Comparison of ENCODE assay signal across 1 cellular context in the genomic region with DNA sequence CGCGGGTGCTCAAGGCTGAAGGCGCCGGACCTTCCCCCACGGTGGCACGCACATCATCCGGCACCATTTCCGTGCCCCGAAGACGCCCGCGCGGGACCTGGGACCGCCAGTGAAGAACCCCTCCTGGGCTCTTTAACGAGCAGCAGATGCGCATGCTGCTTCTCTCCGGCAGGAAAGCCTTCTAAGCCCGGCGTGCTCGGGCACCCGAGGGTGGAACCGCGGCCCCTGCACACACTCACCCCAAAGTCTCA.
TF ChIP-seq lines count a peak whose summit lies in the region.

No MANE protein-coding gene starts in this region.

TF ChIP-seq in HepG2, 621 proteins besides CTCF, POLR2A, EP300 and RAD21 (continued from another document and continues in another):
- TF ChIP-seq, protein P1, sequence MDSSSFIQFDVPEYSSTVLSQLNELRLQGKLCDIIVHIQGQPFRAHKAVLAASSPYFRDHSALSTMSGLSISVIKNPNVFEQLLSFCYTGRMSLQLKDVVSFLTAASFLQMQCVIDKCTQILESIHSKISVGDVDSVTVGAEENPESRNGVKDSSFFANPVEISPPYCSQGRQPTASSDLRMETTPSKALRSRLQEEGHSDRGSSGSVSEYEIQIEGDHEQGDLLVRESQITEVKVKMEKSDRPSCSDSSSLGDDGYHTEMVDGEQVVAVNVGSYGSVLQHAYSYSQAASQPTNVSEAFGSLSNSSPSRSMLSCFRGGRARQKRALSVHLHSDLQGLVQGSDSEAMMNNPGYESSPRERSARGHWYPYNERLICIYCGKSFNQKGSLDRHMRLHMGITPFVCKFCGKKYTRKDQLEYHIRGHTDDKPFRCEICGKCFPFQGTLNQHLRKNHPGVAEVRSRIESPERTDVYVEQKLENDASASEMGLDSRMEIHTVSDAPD (CRISPR knock-in tag; IDR thresholded peaks at IDR 0.05) = no peak; the same call in 1 of the 2 replicates
- TF ChIP-seq CBFB (CRISPR knock-in tag; IDR thresholded peaks at IDR 0.05) (no peak), ZSCAN9 (CRISPR knock-in tag; IDR thresholded peaks at IDR 0.05; ENCODE audit: borderline replicate concordance) (no peak), ZNF296 (CRISPR knock-in tag; conservative IDR thresholded peaks at IDR 0.05) (no peak), FOXJ3 (CRISPR knock-in tag; IDR thresholded peaks at IDR 0.05; ENCODE audit: borderline replicate concordance) (no peak), ZSCAN29 (CRISPR knock-in tag; conservative IDR thresholded peaks at IDR 0.05) (no peak), ZNF562 (CRISPR knock-in tag; IDR thresholded peaks at IDR 0.05; ENCODE audit: borderline replicate concordance) (no peak), RBM22 (optimal IDR thresholded peaks at IDR 0.05; ENCODE audit: low read length) (no peak), KDM5B (CRISPR knock-in tag; IDR thresholded peaks at IDR 0.05; ENCODE audit: borderline replicate concordance) (no peak), ZFP37 (CRISPR knock-in tag; IDR thresholded peaks at IDR 0.05; ENCODE audit: borderline replicate concordance) (no peak), U2AF2 (IDR thresholded peaks at IDR 0.05; ENCODE audit: low read depth, low read length) (no peak), ZSCAN31 (CRISPR knock-in tag; IDR thresholded peaks at IDR 0.05; ENCODE audit: low read depth) (no peak), NFIC (IDR thresholded peaks at IDR 0.05; ENCODE audit: low read length) (no peak), ZNF569 (CRISPR knock-in tag; IDR thresholded peaks at IDR 0.05; ENCODE audit: borderline replicate concordance) (no peak), NFRKB (IDR thresholded peaks at IDR 0.05) (no peak), HNRNPL (IDR thresholded peaks at IDR 0.05; ENCODE audit: low read depth, low read length) (peak; percentile 87), GTF2F1 (IDR thresholded peaks at IDR 0.05; ENCODE audit: low read length) (no peak), ZNF773 (CRISPR knock-in tag; IDR thresholded peaks at IDR 0.05; ENCODE audit: borderline replicate concordance) (no peak), AHR (CRISPR knock-in tag; IDR thresholded peaks at IDR 0.05) (no peak), SETDB1 (CRISPR knock-in tag; IDR thresholded peaks at IDR 0.05; ENCODE audit: borderline replicate concordance) (no peak), KDM2A (CRISPR knock-in tag; IDR thresholded peaks at IDR 0.05; ENCODE audit: borderline replicate concordance, low read depth) (0 out of 2 replicates have a peak, but pooled peaks have one; percentile 7), PHF20 (CRISPR knock-in tag; IDR thresholded peaks at IDR 0.05) (no peak), ARID2 (CRISPR knock-in tag; IDR thresholded peaks at IDR 0.05; ENCODE audit: borderline replicate concordance) (no peak), ZFP1 (CRISPR knock-in tag; IDR thresholded peaks at IDR 0.05) (no peak), SIN3A (IDR thresholded peaks at IDR 0.05; ENCODE audit: borderline replicate concordance, low read depth, low read length) (0 out of 2 replicates have a peak, but pooled peaks have one; percentile 27), ZNF251 (CRISPR knock-in tag; IDR thresholded peaks at IDR 0.05) (no peak)
- TF ChIP-seq, protein P2, sequence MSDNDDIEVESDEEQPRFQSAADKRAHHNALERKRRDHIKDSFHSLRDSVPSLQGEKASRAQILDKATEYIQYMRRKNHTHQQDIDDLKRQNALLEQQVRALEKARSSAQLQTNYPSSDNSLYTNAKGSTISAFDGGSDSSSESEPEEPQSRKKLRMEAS (IDR thresholded peaks at IDR 0.05) = no peak
- TF ChIP-seq, protein P3, sequence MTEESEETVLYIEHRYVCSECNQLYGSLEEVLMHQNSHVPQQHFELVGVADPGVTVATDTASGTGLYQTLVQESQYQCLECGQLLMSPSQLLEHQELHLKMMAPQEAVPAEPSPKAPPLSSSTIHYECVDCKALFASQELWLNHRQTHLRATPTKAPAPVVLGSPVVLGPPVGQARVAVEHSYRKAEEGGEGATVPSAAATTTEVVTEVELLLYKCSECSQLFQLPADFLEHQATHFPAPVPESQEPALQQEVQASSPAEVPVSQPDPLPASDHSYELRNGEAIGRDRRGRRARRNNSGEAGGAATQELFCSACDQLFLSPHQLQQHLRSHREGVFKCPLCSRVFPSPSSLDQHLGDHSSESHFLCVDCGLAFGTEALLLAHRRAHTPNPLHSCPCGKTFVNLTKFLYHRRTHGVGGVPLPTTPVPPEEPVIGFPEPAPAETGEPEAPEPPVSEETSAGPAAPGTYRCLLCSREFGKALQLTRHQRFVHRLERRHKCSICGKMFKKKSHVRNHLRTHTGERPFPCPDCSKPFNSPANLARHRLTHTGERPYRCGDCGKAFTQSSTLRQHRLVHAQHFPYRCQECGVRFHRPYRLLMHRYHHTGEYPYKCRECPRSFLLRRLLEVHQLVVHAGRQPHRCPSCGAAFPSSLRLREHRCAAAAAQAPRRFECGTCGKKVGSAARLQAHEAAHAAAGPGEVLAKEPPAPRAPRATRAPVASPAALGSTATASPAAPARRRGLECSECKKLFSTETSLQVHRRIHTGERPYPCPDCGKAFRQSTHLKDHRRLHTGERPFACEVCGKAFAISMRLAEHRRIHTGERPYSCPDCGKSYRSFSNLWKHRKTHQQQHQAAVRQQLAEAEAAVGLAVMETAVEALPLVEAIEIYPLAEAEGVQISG (CRISPR knock-in tag; IDR thresholded peaks at IDR 0.05) = no peak
- TF ChIP-seq, protein P4, sequence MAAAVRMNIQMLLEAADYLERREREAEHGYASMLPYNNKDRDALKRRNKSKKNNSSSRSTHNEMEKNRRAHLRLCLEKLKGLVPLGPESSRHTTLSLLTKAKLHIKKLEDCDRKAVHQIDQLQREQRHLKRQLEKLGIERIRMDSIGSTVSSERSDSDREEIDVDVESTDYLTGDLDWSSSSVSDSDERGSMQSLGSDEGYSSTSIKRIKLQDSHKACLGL (CRISPR knock-in tag; IDR thresholded peaks at IDR 0.05) = peak; percentile 8; the same call in 1 of the 2 replicates
- TF ChIP-seq, protein P5, sequence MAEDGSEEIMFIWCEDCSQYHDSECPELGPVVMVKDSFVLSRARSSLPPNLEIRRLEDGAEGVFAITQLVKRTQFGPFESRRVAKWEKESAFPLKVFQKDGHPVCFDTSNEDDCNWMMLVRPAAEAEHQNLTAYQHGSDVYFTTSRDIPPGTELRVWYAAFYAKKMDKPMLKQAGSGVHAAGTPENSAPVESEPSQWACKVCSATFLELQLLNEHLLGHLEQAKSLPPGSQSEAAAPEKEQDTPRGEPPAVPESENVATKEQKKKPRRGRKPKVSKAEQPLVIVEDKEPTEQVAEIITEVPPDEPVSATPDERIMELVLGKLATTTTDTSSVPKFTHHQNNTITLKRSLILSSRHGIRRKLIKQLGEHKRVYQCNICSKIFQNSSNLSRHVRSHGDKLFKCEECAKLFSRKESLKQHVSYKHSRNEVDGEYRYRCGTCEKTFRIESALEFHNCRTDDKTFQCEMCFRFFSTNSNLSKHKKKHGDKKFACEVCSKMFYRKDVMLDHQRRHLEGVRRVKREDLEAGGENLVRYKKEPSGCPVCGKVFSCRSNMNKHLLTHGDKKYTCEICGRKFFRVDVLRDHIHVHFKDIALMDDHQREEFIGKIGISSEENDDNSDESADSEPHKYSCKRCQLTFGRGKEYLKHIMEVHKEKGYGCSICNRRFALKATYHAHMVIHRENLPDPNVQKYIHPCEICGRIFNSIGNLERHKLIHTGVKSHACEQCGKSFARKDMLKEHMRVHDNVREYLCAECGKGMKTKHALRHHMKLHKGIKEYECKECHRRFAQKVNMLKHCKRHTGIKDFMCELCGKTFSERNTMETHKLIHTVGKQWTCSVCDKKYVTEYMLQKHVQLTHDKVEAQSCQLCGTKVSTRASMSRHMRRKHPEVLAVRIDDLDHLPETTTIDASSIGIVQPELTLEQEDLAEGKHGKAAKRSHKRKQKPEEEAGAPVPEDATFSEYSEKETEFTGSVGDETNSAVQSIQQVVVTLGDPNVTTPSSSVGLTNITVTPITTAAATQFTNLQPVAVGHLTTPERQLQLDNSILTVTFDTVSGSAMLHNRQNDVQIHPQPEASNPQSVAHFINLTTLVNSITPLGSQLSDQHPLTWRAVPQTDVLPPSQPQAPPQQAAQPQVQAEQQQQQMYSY (CRISPR knock-in tag; IDR thresholded peaks at IDR 0.05) = no peak
- TF ChIP-seq, protein P6, sequence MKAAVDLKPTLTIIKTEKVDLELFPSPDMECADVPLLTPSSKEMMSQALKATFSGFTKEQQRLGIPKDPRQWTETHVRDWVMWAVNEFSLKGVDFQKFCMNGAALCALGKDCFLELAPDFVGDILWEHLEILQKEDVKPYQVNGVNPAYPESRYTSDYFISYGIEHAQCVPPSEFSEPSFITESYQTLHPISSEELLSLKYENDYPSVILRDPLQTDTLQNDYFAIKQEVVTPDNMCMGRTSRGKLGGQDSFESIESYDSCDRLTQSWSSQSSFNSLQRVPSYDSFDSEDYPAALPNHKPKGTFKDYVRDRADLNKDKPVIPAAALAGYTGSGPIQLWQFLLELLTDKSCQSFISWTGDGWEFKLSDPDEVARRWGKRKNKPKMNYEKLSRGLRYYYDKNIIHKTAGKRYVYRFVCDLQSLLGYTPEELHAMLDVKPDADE (CRISPR knock-in tag; IDR thresholded peaks at IDR 0.05) = no peak
- TF ChIP-seq, protein P7, sequence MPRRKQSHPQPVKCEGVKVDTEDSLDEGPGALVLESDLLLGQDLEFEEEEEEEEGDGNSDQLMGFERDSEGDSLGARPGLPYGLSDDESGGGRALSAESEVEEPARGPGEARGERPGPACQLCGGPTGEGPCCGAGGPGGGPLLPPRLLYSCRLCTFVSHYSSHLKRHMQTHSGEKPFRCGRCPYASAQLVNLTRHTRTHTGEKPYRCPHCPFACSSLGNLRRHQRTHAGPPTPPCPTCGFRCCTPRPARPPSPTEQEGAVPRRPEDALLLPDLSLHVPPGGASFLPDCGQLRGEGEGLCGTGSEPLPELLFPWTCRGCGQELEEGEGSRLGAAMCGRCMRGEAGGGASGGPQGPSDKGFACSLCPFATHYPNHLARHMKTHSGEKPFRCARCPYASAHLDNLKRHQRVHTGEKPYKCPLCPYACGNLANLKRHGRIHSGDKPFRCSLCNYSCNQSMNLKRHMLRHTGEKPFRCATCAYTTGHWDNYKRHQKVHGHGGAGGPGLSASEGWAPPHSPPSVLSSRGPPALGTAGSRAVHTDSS (CRISPR knock-in tag; conservative IDR thresholded peaks at IDR 0.05) = no peak; the same call in 1 of the 2 replicates
- TF ChIP-seq, protein P8, sequence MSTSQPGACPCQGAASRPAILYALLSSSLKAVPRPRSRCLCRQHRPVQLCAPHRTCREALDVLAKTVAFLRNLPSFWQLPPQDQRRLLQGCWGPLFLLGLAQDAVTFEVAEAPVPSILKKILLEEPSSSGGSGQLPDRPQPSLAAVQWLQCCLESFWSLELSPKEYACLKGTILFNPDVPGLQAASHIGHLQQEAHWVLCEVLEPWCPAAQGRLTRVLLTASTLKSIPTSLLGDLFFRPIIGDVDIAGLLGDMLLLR (CRISPR knock-in tag; IDR thresholded peaks at IDR 0.05) = no peak
- TF ChIP-seq, protein P9, sequence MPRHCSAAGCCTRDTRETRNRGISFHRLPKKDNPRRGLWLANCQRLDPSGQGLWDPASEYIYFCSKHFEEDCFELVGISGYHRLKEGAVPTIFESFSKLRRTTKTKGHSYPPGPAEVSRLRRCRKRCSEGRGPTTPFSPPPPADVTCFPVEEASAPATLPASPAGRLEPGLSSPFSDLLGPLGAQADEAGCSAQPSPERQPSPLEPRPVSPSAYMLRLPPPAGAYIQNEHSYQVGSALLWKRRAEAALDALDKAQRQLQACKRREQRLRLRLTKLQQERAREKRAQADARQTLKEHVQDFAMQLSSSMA (CRISPR knock-in tag; IDR thresholded peaks at IDR 0.05) = no peak; the same call in 1 of the 2 replicates
- TF ChIP-seq, protein P10, sequence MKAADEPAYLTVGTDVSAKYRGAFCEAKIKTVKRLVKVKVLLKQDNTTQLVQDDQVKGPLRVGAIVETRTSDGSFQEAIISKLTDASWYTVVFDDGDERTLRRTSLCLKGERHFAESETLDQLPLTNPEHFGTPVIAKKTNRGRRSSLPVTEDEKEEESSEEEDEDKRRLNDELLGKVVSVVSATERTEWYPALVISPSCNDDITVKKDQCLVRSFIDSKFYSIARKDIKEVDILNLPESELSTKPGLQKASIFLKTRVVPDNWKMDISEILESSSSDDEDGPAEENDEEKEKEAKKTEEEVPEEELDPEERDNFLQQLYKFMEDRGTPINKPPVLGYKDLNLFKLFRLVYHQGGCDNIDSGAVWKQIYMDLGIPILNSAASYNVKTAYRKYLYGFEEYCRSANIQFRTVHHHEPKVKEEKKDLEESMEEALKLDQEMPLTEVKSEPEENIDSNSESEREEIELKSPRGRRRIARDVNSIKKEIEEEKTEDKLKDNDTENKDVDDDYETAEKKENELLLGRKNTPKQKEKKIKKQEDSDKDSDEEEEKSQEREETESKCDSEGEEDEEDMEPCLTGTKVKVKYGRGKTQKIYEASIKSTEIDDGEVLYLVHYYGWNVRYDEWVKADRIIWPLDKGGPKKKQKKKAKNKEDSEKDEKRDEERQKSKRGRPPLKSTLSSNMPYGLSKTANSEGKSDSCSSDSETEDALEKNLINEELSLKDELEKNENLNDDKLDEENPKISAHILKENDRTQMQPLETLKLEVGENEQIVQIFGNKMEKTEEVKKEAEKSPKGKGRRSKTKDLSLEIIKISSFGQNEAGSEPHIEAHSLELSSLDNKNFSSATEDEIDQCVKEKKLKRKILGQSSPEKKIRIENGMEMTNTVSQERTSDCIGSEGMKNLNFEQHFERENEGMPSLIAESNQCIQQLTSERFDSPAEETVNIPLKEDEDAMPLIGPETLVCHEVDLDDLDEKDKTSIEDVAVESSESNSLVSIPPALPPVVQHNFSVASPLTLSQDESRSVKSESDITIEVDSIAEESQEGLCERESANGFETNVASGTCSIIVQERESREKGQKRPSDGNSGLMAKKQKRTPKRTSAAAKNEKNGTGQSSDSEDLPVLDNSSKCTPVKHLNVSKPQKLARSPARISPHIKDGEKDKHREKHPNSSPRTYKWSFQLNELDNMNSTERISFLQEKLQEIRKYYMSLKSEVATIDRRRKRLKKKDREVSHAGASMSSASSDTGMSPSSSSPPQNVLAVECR (CRISPR knock-in tag; IDR thresholded peaks at IDR 0.05; ENCODE audit: borderline replicate concordance) = no peak; the same call in 1 of the 2 replicates
- TF ChIP-seq, protein P11, sequence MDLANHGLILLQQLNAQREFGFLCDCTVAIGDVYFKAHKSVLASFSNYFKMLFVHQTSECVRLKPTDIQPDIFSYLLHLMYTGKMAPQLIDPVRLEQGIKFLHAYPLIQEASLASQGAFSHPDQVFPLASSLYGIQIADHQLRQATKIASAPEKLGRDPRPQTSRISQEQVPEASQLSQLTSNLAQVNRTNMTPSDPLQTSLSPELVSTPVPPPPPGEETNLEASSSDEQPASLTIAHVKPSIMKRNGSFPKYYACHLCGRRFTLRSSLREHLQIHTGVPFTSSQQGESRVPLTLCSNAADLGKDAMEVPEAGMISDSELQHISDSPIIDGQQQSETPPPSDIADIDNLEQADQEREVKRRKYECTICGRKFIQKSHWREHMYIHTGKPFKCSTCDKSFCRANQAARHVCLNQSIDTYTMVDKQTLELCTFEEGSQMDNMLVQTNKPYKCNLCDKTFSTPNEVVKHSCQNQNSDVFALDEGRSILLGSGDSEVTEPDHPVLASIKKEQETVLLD (CRISPR knock-in tag; IDR thresholded peaks at IDR 0.05; ENCODE audit: low read depth) = no peak
- TF ChIP-seq, protein P12, sequence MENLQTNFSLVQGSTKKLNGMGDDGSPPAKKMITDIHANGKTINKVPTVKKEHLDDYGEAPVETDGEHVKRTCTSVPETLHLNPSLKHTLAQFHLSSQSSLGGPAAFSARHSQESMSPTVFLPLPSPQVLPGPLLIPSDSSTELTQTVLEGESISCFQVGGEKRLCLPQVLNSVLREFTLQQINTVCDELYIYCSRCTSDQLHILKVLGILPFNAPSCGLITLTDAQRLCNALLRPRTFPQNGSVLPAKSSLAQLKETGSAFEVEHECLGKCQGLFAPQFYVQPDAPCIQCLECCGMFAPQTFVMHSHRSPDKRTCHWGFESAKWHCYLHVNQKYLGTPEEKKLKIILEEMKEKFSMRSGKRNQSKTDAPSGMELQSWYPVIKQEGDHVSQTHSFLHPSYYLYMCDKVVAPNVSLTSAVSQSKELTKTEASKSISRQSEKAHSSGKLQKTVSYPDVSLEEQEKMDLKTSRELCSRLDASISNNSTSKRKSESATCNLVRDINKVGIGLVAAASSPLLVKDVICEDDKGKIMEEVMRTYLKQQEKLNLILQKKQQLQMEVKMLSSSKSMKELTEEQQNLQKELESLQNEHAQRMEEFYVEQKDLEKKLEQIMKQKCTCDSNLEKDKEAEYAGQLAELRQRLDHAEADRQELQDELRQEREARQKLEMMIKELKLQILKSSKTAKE (CRISPR knock-in tag; IDR thresholded peaks at IDR 0.05; ENCODE audit: borderline replicate concordance) = no peak
